Comparison of ENCODE assay signal across 8 cellular contexts in genomic region chr11:76380161-76380976, GRCh38. TPM values are rescaled to one million over a fixed set of nuclear protein-coding genes. Genes with fewer than 3 reads are reported as not detected.
DNase-seq lines count a peak whose midpoint lies in the region; ATAC-seq and TF ChIP-seq lines count a peak whose summit lies in the region.

No MANE protein-coding gene starts in this region.

- H3K9ac ChIP-seq in HUES6 (ENCODE audit: low read length) (peak overlapping the region; percentile 65), mesendoderm (ENCODE audit: low read length) (peak overlapping the region; percentile 78)

- no peaks in the 10 kb centered on the region for H3K9me3 ChIP-seq in HUES6 (ENCODE audit: control insufficient read depth, insufficient read depth, low read depth, low read length)

- H3K18ac ChIP-seq in mesendoderm (ENCODE audit: low read length), result peak overlapping the region; percentile 42

- H3K27me3 ChIP-seq in HUES6 (ENCODE audit: control insufficient read depth, insufficient read depth, low read length) (no peaks in the 10 kb centered on the region), dorsolateral prefrontal cortex (no peaks in the 10 kb centered on the region), mesendoderm (ENCODE audit: insufficient read depth, low read length, poor library complexity) (no peaks in the 10 kb centered on the region)

- peak overlapping the region; percentile 63 for H3K4ac ChIP-seq in mesendoderm (ENCODE audit: low read depth, low read length)

- peak overlapping the region; percentile 89 for H3K56ac ChIP-seq in mesendoderm (ENCODE audit: low read length)

- peak; percentile 34 to 52 for DNase-seq in activated CD4-positive, alpha-beta T cell treated with anti-CD3 and anti-CD28 coated beads for 4 hours
- DNase-seq in dorsolateral prefrontal cortex (peak in 6 of 10 donors; percentile 8 to 59 (median 27)), mesendoderm (peak; percentile 13), dedifferentiated amniotic fluid mesenchymal stem cell (ENCODE audit: extremely low spot score) (no peak)
- DNase-seq in stimulated activated CD8-positive, alpha-beta memory T cell treated with anti-CD3 and anti-CD28 coated beads, Interleukin-15, amount 100 ng/mL, for 4 hours (ENCODE audit: low read depth in 2 of 2), result peak; percentile 36 to 42

- peaks cover 29% of the 10 kb centered on the region for H3K79me2 ChIP-seq in mesendoderm (ENCODE audit: control insufficient read depth, insufficient read depth, low read length)

- H3K4me2 ChIP-seq in mesendoderm (ENCODE audit: low read length), result peak overlapping the region; percentile 92

- H2BK15ac ChIP-seq in mesendoderm (replicated peaks; ENCODE audit: low read depth), result no peak overlapping the region

- H3K27ac ChIP-seq in C4-2B (peak overlapping the region; percentile 77), HUES6 (ENCODE audit: low read depth, low read length) (no peak overlapping the region), dorsolateral prefrontal cortex (peak overlapping the region in 53 of 59 donors; percentile 12 to 90 (median 76)), mesendoderm (ENCODE audit: low read depth, low read length) (no peak overlapping the region)

- peaks cover 12% of the 10 kb centered on the region for H3K79me1 ChIP-seq in mesendoderm (ENCODE audit: low read length)

- TF ChIP-seq CTCF in C4-2B (conservative IDR thresholded peaks at IDR 0.05) (no peak), dorsolateral prefrontal cortex (IDR thresholded peaks at IDR 0.05 in 54 of 56, conservative IDR thresholded peaks at IDR 0.05 in 2 of 56; ENCODE audit: low read depth in 1 of 56, partially characterized antibody in 56 of 56) (no peak)

- no peak overlapping the region for H2BK5ac ChIP-seq in mesendoderm (ENCODE audit: low read length)

- intact Hi-C loops in dorsolateral prefrontal cortex (cut with DNase I), result loop anchor here (2.0 to 10.0 kb wide), 3 partner anchors 146 to 172 kb away; no protein-coding TSS in a partner anchor

- H3K4me3 ChIP-seq in HUES6 (ENCODE audit: low read depth, low read length), result peak overlapping the region; percentile 81
- H3K4me3 ChIP-seq in dorsolateral prefrontal cortex, result peak overlapping the region; percentile 56 to 99 (median 90)
- H3K4me3 ChIP-seq in mesendoderm (ENCODE audit: low read length), result peak overlapping the region; percentile 67

- peaks cover 12% of the 10 kb centered on the region for H3K4me1 ChIP-seq in HUES6 (ENCODE audit: control insufficient read depth, insufficient read depth, low read length)
- H3K4me1 ChIP-seq in mesendoderm (ENCODE audit: control insufficient read depth, low read depth, low read length), result peaks cover 4% of the 10 kb centered on the region

- WGBS in mesendoderm (ENCODE audit: extremely low coverage, insufficient coverage, low lambda C conversion rate), result no CpG with 5 or more reads among the region's 84 CpGs

- H4K5ac ChIP-seq in mesendoderm (ENCODE audit: low read length), result no peak overlapping the region

- ATAC-seq in GM19463 (IDR thresholded peaks at IDR 0.05; ENCODE audit: unreplicated experiment), result peak; percentile 4

- H2BK120ac ChIP-seq in mesendoderm (ENCODE audit: low read depth, low read length), result no peak overlapping the region

- H3K23ac ChIP-seq in mesendoderm (ENCODE audit: low read length), result peak overlapping the region; percentile 69

- H2AK5ac ChIP-seq in mesendoderm (ENCODE audit: low read length), result no peak overlapping the region

- no peak overlapping the region for H4K8ac ChIP-seq in mesendoderm (ENCODE audit: low read depth, low read length)

- H3K36me3 ChIP-seq in HUES6 (ENCODE audit: control insufficient read depth, insufficient read depth, low read length), result no peaks in the 10 kb centered on the region
- H3K36me3 ChIP-seq in mesendoderm (ENCODE audit: control insufficient read depth, insufficient read depth, low read length), result no peaks in the 10 kb centered on the region

RNA-seq across cellular contexts. Expression of gene THAP12, which starts 0.6 kb away (rescaled TPM):
- 10 to 100 TPM; 19.0 to 37.6 (median 26.2) TPM for total RNA-seq in dorsolateral prefrontal cortex
- polyA plus RNA-seq in mesendoderm (2013, experiment 1 of 2), result 33.7 TPM
- 32.6 TPM for polyA plus RNA-seq in mesendoderm (2013, experiment 2 of 2)

RNA-seq across cellular contexts. Expression of gene GVQW3, which starts 0.8 kb away (rescaled TPM):
- 10 to 100 TPM; 10.9 to 28.8 (median 18.6) TPM for total RNA-seq in dorsolateral prefrontal cortex
- 0.74 TPM for polyA plus RNA-seq in mesendoderm (2013, experiment 1 of 2)
- 0.87 TPM for polyA plus RNA-seq in mesendoderm (2013, experiment 2 of 2)

Comparison
In these comparisons a context has a peak if more than half of its experiments do, and no peak if none do; other contexts are left out.
1. H3K27ac ChIP-seq: peak in C4-2B (single experiment) and dorsolateral prefrontal cortex (53 of 59); none in HUES6 (single experiment) and mesendoderm (single experiment).
2. Peak in every context shown above with its lines, with median percentiles within 50 percentile points of each other: H3K4me3 ChIP-seq.